34 cellular contexts compared by ENCODE assay signal in genomic region chr13:50873481-50873880, GRCh38. TPM values are rescaled to one million over a fixed set of nuclear protein-coding genes. Genes with fewer than 3 reads are reported as not detected.
"Had no signal": no experiment of that assay in that cellular context is flagged by ENCODE, and none has a peak within 500 bp of the region (broad histone marks: within the 10 kb centered on the region; RNA-seq: fewer than 3 reads in every experiment).

No MANE protein-coding gene starts in this region.

- H3K27ac Mint-ChIP-seq: activated naive CD8-positive, alpha-beta T cell; activated T-cell treated with anti-CD3 and anti-CD28 coated beads, Interleukin-2, amount 50 U/mL, for 72 hours; naive thymus-derived CD4-positive, alpha-beta T cell; stimulated activated naive B cell treated with anti-CD40 and anti-IgM and Interleukin-4, amounts not matched to agents 10 μg/mL and 1 μg/mL and 100 μg/mL, for 72 hours had no signal

- H3K4me3 Mint-ChIP-seq: activated naive CD8-positive, alpha-beta T cell; activated T-cell treated with anti-CD3 and anti-CD28 coated beads, Interleukin-2, amount 50 U/mL, for 72 hours; naive thymus-derived CD4-positive, alpha-beta T cell; neural crest cell; stimulated activated naive B cell treated with anti-CD40 and anti-IgM and Interleukin-4, amounts not matched to agents 10 μg/mL and 1 μg/mL and 100 μg/mL, for 72 hours had no signal

- H3K27me3 Mint-ChIP-seq: activated naive CD8-positive, alpha-beta T cell had no signal

- ATAC-seq: activated T-cell treated with anti-CD3 and anti-CD28 coated beads, Interleukin-2, amount 50 U/mL, for 72 hours; body of pancreas; gastrocnemius medialis; naive thymus-derived CD4-positive, alpha-beta T cell; stimulated activated naive B cell treated with anti-CD40 and anti-IgM and Interleukin-4, amounts not matched to agents 10 μg/mL and 1 μg/mL and 100 μg/mL, for 72 hours; upper lobe of right lung had no signal

- H3K4me3 ChIP-seq: adrenal gland, body of pancreas, cardiac muscle cell, colonic mucosa, gastrocnemius medialis, hepatocyte, right atrium auricular region, stomach, thyroid gland, upper lobe of right lung had no signal

- H3K9me3 Mint-ChIP-seq: activated T-cell treated with anti-CD3 and anti-CD28 coated beads, Interleukin-2, amount 50 U/mL, for 72 hours; stimulated activated naive B cell treated with anti-CD40 and anti-IgM and Interleukin-4, amounts not matched to agents 10 μg/mL and 1 μg/mL and 100 μg/mL, for 72 hours had no signal

- H3K79me2 ChIP-seq: hepatocyte had no signal

- DNase-seq: activated CD4-positive, alpha-beta T cell treated with anti-CD3 and anti-CD28 coated beads for 4 hours; activated CD4-positive, alpha-beta T cell treated with anti-CD3 and anti-CD28 coated beads, Interleukin-2, amount 50 U/mL, for 4 hours; activated effector memory CD4-positive, alpha-beta T cell treated with Interleukin-2 at 50 U/mL for 16 hours; activated naive CD4-positive, alpha-beta T cell treated with Interleukin-2 at 50 U/mL for 16 hours; activated T-cell treated with anti-CD3 and anti-CD28 coated beads for 4 hours; activated T-cell treated with anti-CD3 and anti-CD28 coated beads, Interleukin-2, amount 50 U/mL, for 72 hours; adrenal gland; aorta; body of pancreas; cerebellar nuclear complex; colonic mucosa; effector CD8-positive, alpha-beta T cell; gastrocnemius medialis; glutamatergic neuron; islet precursor cell; midbrain; naive thymus-derived CD4-positive, alpha-beta T cell; occipital lobe; stimulated activated CD4-positive, alpha-beta T cell treated with anti-CD3 and anti-CD28 coated beads, Interleukin-15, amount 100 ng/mL, for 24 hours; stimulated activated CD4-positive, alpha-beta T cell treated with anti-CD3 and anti-CD28 coated beads, Interleukin-2, amount 100 ng/mL, for 24 hours; stimulated activated naive B cell treated with anti-CD40 and anti-IgM and Interleukin-4, amounts not matched to agents 10 μg/mL and 1 μg/mL and 100 μg/mL, for 72 hours; stomach; T-helper 9 cell; thyroid gland; upper lobe of right lung had no signal

- H3K36me3 ChIP-seq: adrenal gland, cardiac muscle cell, colonic mucosa, gastrocnemius medialis, right atrium auricular region, stomach, thyroid gland, upper lobe of right lung had no signal

- H3K36me3 Mint-ChIP-seq: activated naive CD8-positive, alpha-beta T cell; stimulated activated naive B cell treated with anti-CD40 and anti-IgM and Interleukin-4, amounts not matched to agents 10 μg/mL and 1 μg/mL and 100 μg/mL, for 72 hours had no signal

- H3K4me2 ChIP-seq: hepatocyte had no signal

- H3K4me1 Mint-ChIP-seq: naive thymus-derived CD4-positive, alpha-beta T cell had no signal

- H3K4me1 ChIP-seq: adrenal gland, body of pancreas, colonic mucosa, gastrocnemius medialis, right atrium auricular region, stomach, thyroid gland, upper lobe of right lung had no signal

- H3K9me3 ChIP-seq: adrenal gland, body of pancreas, colonic mucosa, gastrocnemius medialis, right atrium auricular region, stomach, thyroid gland, upper lobe of right lung had no signal

- H2AFZ ChIP-seq: hepatocyte had no signal

- H3K27me3 ChIP-seq: adrenal gland, body of pancreas, cardiac muscle cell, colonic mucosa, gastrocnemius medialis, hepatocyte, right atrium auricular region, stomach, thyroid gland, upper lobe of right lung had no signal

- H3K27ac ChIP-seq: adrenal gland, body of pancreas, cardiac muscle cell, colonic mucosa, gastrocnemius medialis, hepatocyte, right atrium auricular region, stomach, thyroid gland, upper lobe of right lung, VCaP had no signal

RNA-seq across cellular contexts. Expression of gene DLEU7, which starts 30.0 kb away (rescaled TPM):
- total RNA-seq: activated T-cell treated with anti-CD3 and anti-CD28 coated beads, Interleukin-2, amount 50 U/mL, for 72 hours; body of pancreas; cardiac muscle cell; dermis microvascular lymphatic vessel endothelial cell; hepatocyte; pulmonary artery endothelial cell; stomach; T-helper 1 cell treated with Interleukin-12 subunit alpha and Interleukin-12 subunit beta and Interleukin-4 antibody, amounts not matched to agents 30 ng/mL and 1 ng/mL, for 36 hours had no signal
